19 cellular contexts compared by ENCODE assay signal in genomic region chr15:90588427-90588826, GRCh38. TPM values are rescaled to one million over a fixed set of nuclear protein-coding genes. Genes with fewer than 3 reads are reported as not detected.
DNase-seq lines count a peak whose midpoint lies in the region; ATAC-seq lines count a peak whose summit lies in the region.
"Had no signal": no experiment of that assay in that cellular context is flagged by ENCODE, and none has a peak within 500 bp of the region (broad histone marks: within the 10 kb centered on the region; RNA-seq: fewer than 3 reads in every experiment).

No MANE protein-coding gene starts in this region.

- no peaks in the 10 kb centered on the region for H3K27me3 Mint-ChIP-seq in CD4-positive, CD25-positive, alpha-beta regulatory T cell
- no peaks in the 10 kb centered on the region for H3K27me3 Mint-ChIP-seq in activated T-helper 1 cell treated with anti-CD3 and anti-CD28 coated beads, Interleukin-12 subunit alpha, Interleukin-12 subunit beta, Interleukin-2, Interleukin-4 antibody, amounts not matched to agents 30 ng/mL and 10 ng/mL and 1 ng/mL, durations not matched to agents 14 hours and 24 hours and 36 hours (ENCODE audit: insufficient read depth)
- H3K27me3 Mint-ChIP-seq: activated CD8-positive, alpha-beta T cell treated with anti-CD3 and anti-CD28 coated beads for 36 hours had no signal

- H3K9me3 ChIP-seq in CD4-positive, CD25-positive, alpha-beta regulatory T cell (ENCODE audit: control insufficient read depth in 2 of 2, low read length in 2 of 2) = no peaks in the 10 kb centered on the region
- H3K9me3 ChIP-seq: heart left ventricle, thyroid gland had no signal

- DNase-seq in CD4-positive, CD25-positive, alpha-beta regulatory T cell = no peak
- DNase-seq in G401 (ENCODE audit: low spot score) (peak; percentile 38), iris pigment epithelial cell (ENCODE audit: low read depth) (peak; percentile 20), cerebellar cortex (ENCODE audit: low spot score) (no peak), cerebellar nuclear complex (lab: John Stamatoyannopoulos, UW) (no peak)
- no peak for DNase-seq in activated T-helper 1 cell treated with anti-CD3 and anti-CD28 coated beads, Interleukin-12 subunit alpha, Interleukin-12 subunit beta, Interleukin-2, Interleukin-4 antibody, amounts not matched to agents 30 ng/mL and 10 ng/mL and 1 ng/mL, durations not matched to agents 14 hours and 24 hours and 36 hours (ENCODE audit: low spot score)
- DNase-seq: activated CD8-positive, alpha-beta T cell treated with anti-CD3 and anti-CD28 coated beads for 36 hours; central memory CD4-positive, alpha-beta T cell; GDM1; heart left ventricle; kidney; MM.1S; NCI-H2029; NCI-H526 treated with DMSO at 0.1 percent for 48 hours; stimulated activated CD4-positive, alpha-beta T cell treated with anti-CD3 and anti-CD28 coated beads, Interleukin-12 subunit alpha, Interleukin-12 subunit beta, amount 100 ng/mL, for 4 hours; thyroid gland had no signal

- peaks cover 35% of the 10 kb centered on the region for H3K4me1 ChIP-seq in CD4-positive, CD25-positive, alpha-beta regulatory T cell (ENCODE audit: control insufficient read depth, insufficient read depth, low read length, poor library complexity, severe bottlenecking)
- H3K4me1 ChIP-seq: parathyroid adenoma had no signal

- intact Hi-C loops in activated T-helper 1 cell treated with anti-CD3 and anti-CD28 coated beads, Interleukin-12 subunit alpha, Interleukin-12 subunit beta, Interleukin-2, Interleukin-4 antibody, amounts not matched to agents 30 ng/mL and 10 ng/mL and 1 ng/mL, durations not matched to agents 14 hours and 24 hours and 36 hours (cut with micrococcal nuclease) = no loop called here

- H3K9me3 Mint-ChIP-seq in CD4-positive, CD25-positive, alpha-beta regulatory T cell = peaks cover 0 to 2% (median 0%) of the 10 kb centered on the region in 7 donors
- no peaks in the 10 kb centered on the region for H3K9me3 Mint-ChIP-seq in activated T-helper 1 cell treated with anti-CD3 and anti-CD28 coated beads, Interleukin-12 subunit alpha, Interleukin-12 subunit beta, Interleukin-2, Interleukin-4 antibody, amounts not matched to agents 30 ng/mL and 10 ng/mL and 1 ng/mL, durations not matched to agents 14 hours and 24 hours and 36 hours
- H3K9me3 Mint-ChIP-seq: activated CD8-positive, alpha-beta T cell treated with anti-CD3 and anti-CD28 coated beads for 36 hours had no signal

- H3K27me3 ChIP-seq in CD4-positive, CD25-positive, alpha-beta regulatory T cell (ENCODE audit: control insufficient read depth, insufficient read depth, low read length) = no peaks in the 10 kb centered on the region
- H3K27me3 ChIP-seq: heart left ventricle, thyroid gland had no signal

- no peak for ATAC-seq in CD4-positive, CD25-positive, alpha-beta regulatory T cell (ENCODE audit: low read depth in 2 of 2)
- no peak for ATAC-seq in GM18870 (IDR thresholded peaks at IDR 0.05; ENCODE audit: unreplicated experiment)
- ATAC-seq: activated CD8-positive, alpha-beta T cell treated with anti-CD3 and anti-CD28 coated beads for 36 hours; heart left ventricle had no signal

- H3K36me3 ChIP-seq in CD4-positive, CD25-positive, alpha-beta regulatory T cell (ENCODE audit: control insufficient read depth, insufficient read depth, low read length) = peaks cover 11% of the 10 kb centered on the region
- H3K36me3 ChIP-seq: thyroid gland had no signal

- H3K36me3 Mint-ChIP-seq in CD4-positive, CD25-positive, alpha-beta regulatory T cell = peaks cover 29% of the 10 kb centered on the region
- H3K36me3 Mint-ChIP-seq in activated T-helper 1 cell treated with anti-CD3 and anti-CD28 coated beads, Interleukin-12 subunit alpha, Interleukin-12 subunit beta, Interleukin-2, Interleukin-4 antibody, amounts not matched to agents 30 ng/mL and 10 ng/mL and 1 ng/mL, durations not matched to agents 14 hours and 24 hours and 36 hours (ENCODE audit: low read depth) = peaks cover 31% of the 10 kb centered on the region

- H3K4me1 Mint-ChIP-seq in CD4-positive, CD25-positive, alpha-beta regulatory T cell = peaks cover 26 to 81% (median 55%) of the 10 kb centered on the region in 4 donors
- peaks cover 52% of the 10 kb centered on the region for H3K4me1 Mint-ChIP-seq in activated T-helper 1 cell treated with anti-CD3 and anti-CD28 coated beads, Interleukin-12 subunit alpha, Interleukin-12 subunit beta, Interleukin-2, Interleukin-4 antibody, amounts not matched to agents 30 ng/mL and 10 ng/mL and 1 ng/mL, durations not matched to agents 14 hours and 24 hours and 36 hours (ENCODE audit: low read depth)

- no peak overlapping the region for H3K27ac ChIP-seq in CD4-positive, CD25-positive, alpha-beta regulatory T cell (ENCODE audit: insufficient read depth, low read length, poor library complexity, severe bottlenecking)
- H3K27ac ChIP-seq: heart left ventricle, parathyroid adenoma, RWPE1, thyroid gland had no signal

- peak overlapping the region in 2 of 3 donors; percentile 64 to 78 for H3K27ac Mint-ChIP-seq in CD4-positive, CD25-positive, alpha-beta regulatory T cell
- peak overlapping the region; percentile 9 for H3K27ac Mint-ChIP-seq in activated T-helper 1 cell treated with anti-CD3 and anti-CD28 coated beads, Interleukin-12 subunit alpha, Interleukin-12 subunit beta, Interleukin-2, Interleukin-4 antibody, amounts not matched to agents 30 ng/mL and 10 ng/mL and 1 ng/mL, durations not matched to agents 14 hours and 24 hours and 36 hours
- H3K27ac Mint-ChIP-seq: activated CD8-positive, alpha-beta T cell treated with anti-CD3 and anti-CD28 coated beads for 36 hours had no signal

- no peak overlapping the region for H3K4me3 ChIP-seq in CD4-positive, CD25-positive, alpha-beta regulatory T cell (ENCODE audit: low read depth, low read length)
- H3K4me3 ChIP-seq: heart left ventricle, thyroid gland had no signal

- H3K4me3 Mint-ChIP-seq in CD4-positive, CD25-positive, alpha-beta regulatory T cell = peak overlapping the region in 1 of 4 donors; percentile 17
- H3K4me3 Mint-ChIP-seq in activated T-helper 1 cell treated with anti-CD3 and anti-CD28 coated beads, Interleukin-12 subunit alpha, Interleukin-12 subunit beta, Interleukin-2, Interleukin-4 antibody, amounts not matched to agents 30 ng/mL and 10 ng/mL and 1 ng/mL, durations not matched to agents 14 hours and 24 hours and 36 hours = no peak overlapping the region
- H3K4me3 Mint-ChIP-seq: activated CD8-positive, alpha-beta T cell treated with anti-CD3 and anti-CD28 coated beads for 36 hours had no signal

- in situ Hi-C loops in G401 (cut with HindIII; ENCODE audit: low sequenced_read_pairs) = no loop called here

RNA-seq across cellular contexts. Expression of gene CRTC3, which starts 58.7 kb away (rescaled TPM):
- 110 TPM for total RNA-seq in CD4-positive, CD25-positive, alpha-beta regulatory T cell
- 10 to 100 TPM; 27.5 to 31.9 (median 31.1) TPM for polyA plus RNA-seq in CD4-positive, CD25-positive, alpha-beta regulatory T cell
- total RNA-seq in G401 (2014; rRNA removed; shearing (Covaris generic)) = 5.9 and 7.4 TPM in 2 replicates
- 54.0 and 61.2 TPM in 2 replicates for total RNA-seq in activated T-helper 1 cell treated with anti-CD3 and anti-CD28 coated beads, Interleukin-12 subunit alpha, Interleukin-12 subunit beta, Interleukin-2, Interleukin-4 antibody, amounts not matched to agents 30 ng/mL and 10 ng/mL and 1 ng/mL, durations not matched to agents 14 hours and 24 hours and 36 hours

Comparison
In these comparisons a context has a peak if more than half of its experiments do, and no peak if none do; other contexts are left out.
1. DNase-seq: peak in G401 (single experiment) and iris pigment epithelial cell (single experiment); none in CD4-positive, CD25-positive, alpha-beta regulatory T cell (0 of 3), activated T-helper 1 cell treated with anti-CD3 and anti-CD28 coated beads, Interleukin-12 subunit alpha, Interleukin-12 subunit beta, Interleukin-2, Interleukin-4 antibody, amounts not matched to agents 30 ng/mL and 10 ng/mL and 1 ng/mL, durations not matched to agents 14 hours and 24 hours and 36 hours (single experiment), cerebellar cortex (single experiment) and cerebellar nuclear complex (0 of 2).